Comparison of ENCODE assay signal across 1 cellular context in genomic region chr14:21268612-21269251, GRCh38.
TF ChIP-seq lines count a peak whose summit lies in the region.

No MANE protein-coding gene starts in this region.

TF ChIP-seq in A549, 52 proteins besides CTCF, POLR2A, EP300 and RAD21 (continued from another document):
- peak; percentile 21; the same call in 1 of the 2 replicates for TF ChIP-seq REST (IDR thresholded peaks at IDR 0.05)
- TF ChIP-seq ZSCAN20 (CRISPR knock-in tag; IDR thresholded peaks at IDR 0.05): no peak
- TF ChIP-seq SMC3 (IDR thresholded peaks at IDR 0.05): no peak
- 0 out of 2 replicates have a peak, but pooled peaks have one; percentile 53 for TF ChIP-seq TFCP2L1 (CRISPR knock-in tag; IDR thresholded peaks at IDR 0.05)
- no peak for TF ChIP-seq CEBPB (IDR thresholded peaks at IDR 0.05)
- TF ChIP-seq TP53 (CRISPR knock-in tag; IDR thresholded peaks at IDR 0.05): peak; percentile 22; the same call in 1 of the 2 replicates
- TF ChIP-seq RFX5 (IDR thresholded peaks at IDR 0.05): no peak
- TF ChIP-seq POLR2AphosphoS2 (conservative IDR thresholded peaks at IDR 0.05; ENCODE audit: low read length): no peak
- TF ChIP-seq FOSB (CRISPR knock-in tag; IDR thresholded peaks at IDR 0.05): no peak
- TF ChIP-seq MAFK (IDR thresholded peaks at IDR 0.05; ENCODE audit: partially characterized antibody): no peak
- TF ChIP-seq KDM5A (IDR thresholded peaks at IDR 0.05): no peak
- TF ChIP-seq EHF (CRISPR knock-in tag; IDR thresholded peaks at IDR 0.05): no peak
- TF ChIP-seq HDAC2 (IDR thresholded peaks at IDR 0.05): 0 out of 2 replicates have a peak, but pooled peaks have one; percentile 36
- TF ChIP-seq NR3C1 (IDR thresholded peaks at IDR 0.05): no peak
- no peak for TF ChIP-seq BCL3 (IDR thresholded peaks at IDR 0.05)
- no peak for TF ChIP-seq SREBF2 (IDR thresholded peaks at IDR 0.05)
- TF ChIP-seq NFE2L2 (conservative IDR thresholded peaks at IDR 0.05; ENCODE audit: low read length): no peak
TF ChIP-seq in A549: peak in this region for 6.
